In the genomic region with DNA sequence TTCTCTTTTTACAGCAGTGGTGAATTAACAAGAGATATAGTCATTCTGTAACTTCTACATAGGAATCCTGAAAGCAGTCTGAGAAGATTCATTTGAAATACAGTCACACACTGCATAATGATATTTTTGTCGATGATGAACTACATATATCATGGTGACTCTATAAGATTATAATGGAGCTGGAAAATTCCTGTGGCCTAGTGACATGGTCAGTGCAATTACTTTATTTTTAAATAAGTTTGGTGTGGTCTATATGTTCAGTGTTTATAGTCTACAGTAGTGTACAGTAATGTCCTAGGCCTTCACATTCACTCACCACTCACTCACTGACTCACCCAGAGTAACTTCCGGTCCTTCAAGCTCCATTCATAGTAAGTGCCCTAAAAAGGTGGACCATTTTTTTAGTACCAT, we compare ENCODE assay signal across 17 cellular contexts.
"Had no signal": no experiment of that assay in that cellular context is flagged by ENCODE, and none has a peak within 500 bp of the region (broad histone marks: within the 10 kb centered on the region; RNA-seq: fewer than 3 reads in every experiment).

No MANE protein-coding gene starts in this region.

- H3K4me1 ChIP-seq: gastroesophageal sphincter, lower lobe of right lung, prostate gland, transverse colon had no signal

- H3K9me3 ChIP-seq: gastroesophageal sphincter, lower lobe of right lung, prostate gland, transverse colon had no signal

- H3K27me3 ChIP-seq: gastroesophageal sphincter, transverse colon had no signal

- H3K4me3 ChIP-seq: gastroesophageal sphincter, lower lobe of right lung, prostate gland, transverse colon had no signal

- DNase-seq: activated CD4-positive, alpha-beta T cell treated with anti-CD3 and anti-CD28 coated beads, Interleukin-2, amount 10 ng/mL, durations not matched to agents 24 days and 14 days; activated CD4-positive, CD25-positive, alpha-beta regulatory T cell; activated naive CD4-positive, alpha-beta T cell; activated naive CD8-positive, alpha-beta T cell treated with anti-CD3 and anti-CD28 coated beads, Interleukin-2, amount 50 U/mL, for 24 hours; cortex of kidney; effector CD4-positive, alpha-beta T cell; left cardiac atrium; lower lobe of right lung; right cardiac atrium; small intestine; stimulated activated CD4-positive, alpha-beta T cell treated with anti-CD3 and anti-CD28 coated beads, Interleukin-4, amount 100 ng/mL, for 4 hours; stimulated activated CD8-positive, alpha-beta memory T cell treated with anti-CD3 and anti-CD28 coated beads, Interleukin-4, amount 100 ng/mL, for 48 hours; stimulated activated naive CD4-positive, alpha-beta T cell treated with Interleukin-2 at 50 U/mL for 16 hours; substantia nigra; transverse colon had no signal

- ATAC-seq: activated naive CD8-positive, alpha-beta T cell treated with anti-CD3 and anti-CD28 coated beads, Interleukin-2, amount 50 U/mL, for 24 hours; gastroesophageal sphincter; left cardiac atrium; lower lobe of right lung; right cardiac atrium had no signal

- H3K27ac ChIP-seq: gastroesophageal sphincter, lower lobe of right lung, prostate gland, transverse colon had no signal

- H3K36me3 ChIP-seq: gastroesophageal sphincter, lower lobe of right lung, prostate gland, transverse colon had no signal
